Comparison of ENCODE assay signal across 10 cellular contexts in genomic region chr5:177943805-177944736, GRCh38. TPM values are rescaled to one million over a fixed set of nuclear protein-coding genes. Genes with fewer than 3 reads are reported as not detected.
DNase-seq lines count a peak whose midpoint lies in the region; ATAC-seq and TF ChIP-seq lines count a peak whose summit lies in the region.
"Not testable (repeated sequence)": the region's sequence is repeated elsewhere in the genome, so short reads cannot be mapped to it uniquely, and the experiment has no call there.
"Had no signal": no experiment of that assay in that cellular context is flagged by ENCODE, and none has a peak within 500 bp of the region (broad histone marks: within the 10 kb centered on the region; RNA-seq: fewer than 3 reads in every experiment).

No MANE protein-coding gene starts in this region.

- H3K9me3 Mint-ChIP-seq in central memory CD8-positive, alpha-beta T cell = not testable (repeated sequence)

- intact Hi-C loops in vagina (cut with DNase I) = not testable (repeated sequence)

- not testable (repeated sequence) for H3K9me3 ChIP-seq in OCI-LY3 (ENCODE audit: insufficient read depth, low read length); iPS-15b (ENCODE audit: control insufficient read depth, insufficient read depth, low read length); vagina

- not testable (repeated sequence) for TF ChIP-seq POLR2A in vagina (IDR thresholded peaks at IDR 0.05)

- H3K79me2 ChIP-seq in OCI-LY3 (ENCODE audit: low read length) = not testable (repeated sequence)

- H3K4me3 ChIP-seq in GM12864 (ENCODE audit: low read depth, low read length) (peak overlapping the region; percentile 55), OCI-LY3 (ENCODE audit: low read length) (peak overlapping the region; percentile 77), iPS-15b (ENCODE audit: low read depth, low read length) (peak overlapping the region; percentile 8), skeletal muscle cell (ENCODE audit: low read depth, low read length) (peak overlapping the region; percentile 45), vagina (peak overlapping the region; percentile 36 to 39)

- H4K20me1 ChIP-seq in OCI-LY3 (ENCODE audit: insufficient read depth, low read length) = not testable (repeated sequence)

- H2AFZ ChIP-seq in OCI-LY3 (ENCODE audit: low read depth, low read length) = not testable (repeated sequence)

- not testable (repeated sequence) for TF ChIP-seq CTCF in GM12864 (IDR thresholded peaks at IDR 0.05; ENCODE audit: low read depth, low read length, missing control alignments); OCI-LY3 (IDR thresholded peaks at IDR 0.05; ENCODE audit: low read depth, low read length); vagina (IDR thresholded peaks at IDR 0.05)

- peak overlapping the region; percentile 73 for H3K4me2 ChIP-seq in OCI-LY3 (ENCODE audit: low read length)

- peak overlapping the region; percentile 72 for H3K4me3 Mint-ChIP-seq in central memory CD8-positive, alpha-beta T cell

- H3K4me1 ChIP-seq in OCI-LY3 (ENCODE audit: low read length) = peaks cover 10% of the 10 kb centered on the region; the same call in 1 of the 2 replicates
- H3K4me1 ChIP-seq in iPS-15b (ENCODE audit: control insufficient read depth, insufficient read depth, low read length); vagina: not testable (repeated sequence)

- not testable (repeated sequence) for H3K27ac Mint-ChIP-seq in central memory CD8-positive, alpha-beta T cell (ENCODE audit: low read depth)

- peak overlapping the region; percentile 54 for H3K9ac ChIP-seq in OCI-LY3 (ENCODE audit: low read length)
- H3K9ac ChIP-seq in iPS-15b (ENCODE audit: low read depth, low read length) = not testable (repeated sequence)

- H3K27me3 ChIP-seq in OCI-LY3 (ENCODE audit: low read depth, low read length); iPS-15b (ENCODE audit: control insufficient read depth, insufficient read depth, low read length); vagina: not testable (repeated sequence)

- H3K27me3 Mint-ChIP-seq in central memory CD8-positive, alpha-beta T cell = not testable (repeated sequence)

- ATAC-seq in HG02759 (IDR thresholded peaks at IDR 0.05; ENCODE audit: unreplicated experiment) = peak; percentile 46
- ATAC-seq in central memory CD8-positive, alpha-beta T cell (replicated peaks; ENCODE audit: extremely low read depth, poor library complexity, severe bottlenecking) = peak; percentile 70

- H3K27ac ChIP-seq in OCI-LY3 (ENCODE audit: low read length); vagina: not testable (repeated sequence)

- H3K36me3 ChIP-seq in OCI-LY3 (replicated peaks; ENCODE audit: low read depth, low read length); iPS-15b (ENCODE audit: control insufficient read depth, insufficient read depth, low read length); vagina: not testable (repeated sequence)

- not testable (repeated sequence) for H3K36me3 Mint-ChIP-seq in central memory CD8-positive, alpha-beta T cell (ENCODE audit: insufficient read depth)

- H3K4me1 Mint-ChIP-seq in central memory CD8-positive, alpha-beta T cell = not testable (repeated sequence)

- DNase-seq in GM12864 (ENCODE audit: low read depth); central memory CD8-positive, alpha-beta T cell (ENCODE audit: low spot score in 2 of 2); skeletal muscle cell (ENCODE audit: low read depth); vagina (ENCODE audit: extremely low spot score in 2 of 2): not testable (repeated sequence)
- peak; percentile 71 for DNase-seq in activated CD8-positive, alpha-beta memory T cell treated with anti-CD3 and anti-CD28 coated beads, Interleukin-2, amount 50 U/mL, for 48 hours

RNA-seq across cellular contexts. Expression of gene PROP1, which starts 52.0 kb away (rescaled TPM):
- not detected for total RNA-seq in vagina
- total RNA-seq: K562; T-helper 1 cell treated with Interleukin-12 subunit alpha and Interleukin-12 subunit beta and Interleukin-4 antibody, amounts not matched to agents 30 ng/mL and 1 ng/mL, for 36 hours had no signal

Comparison
In these comparisons a context has a peak if more than half of its experiments do, and no peak if none do; other contexts are left out.
1. H3K4me3 ChIP-seq: peak in every context shown above with its lines; median percentile 77 in OCI-LY3; 55 in GM12864; 45 in skeletal muscle cell; 38 in vagina; 8 in iPS-15b.